ENCODE assay signal across 8 cellular contexts in genomic region chr12:6752931-6753771, GRCh38. TPM values are rescaled to one million over a fixed set of nuclear protein-coding genes. Genes with fewer than 3 reads are reported as not detected.
DNase-seq lines count a peak whose midpoint lies in the region; ATAC-seq and TF ChIP-seq lines count a peak whose summit lies in the region.

MLF2 (minus strand) TSS chr12:6753141; CDS start chr12:6752334, 807 bp downstream.

- H3K36me3 ChIP-seq in ascending aorta (peaks cover 31 to 32% of the 10 kb centered on the region in 2 donors), vagina (peaks cover 0 to 32% of the 10 kb centered on the region in 2 donors)

- H3K27me3 Mint-ChIP-seq in T-helper 2 cell treated with Interferon-gamma antibody and Interleukin-4, amounts not matched to agents 5 μg/mL and 100 μg/mL, for 36 hours (ENCODE audit: low read depth) = peaks cover 2% of the 10 kb centered on the region

- H3K4me3 ChIP-seq in ascending aorta (peak within 1 kb of the TSS; percentile 59 to 96), right cardiac atrium (ENCODE audit: low read length) (peak within 1 kb of the TSS; percentile 96), vagina (peak within 1 kb of the TSS; percentile 70 to 91)

- peak; percentile 88 for ATAC-seq in GM18502 (IDR thresholded peaks at IDR 0.05; ENCODE audit: poor library complexity, unreplicated experiment)
- peak; percentile 89 for ATAC-seq in HG02970 (IDR thresholded peaks at IDR 0.05; ENCODE audit: low FRiP score, unreplicated experiment)
- ATAC-seq in right cardiac atrium = peak; percentile 97

- TF ChIP-seq CTCF in ascending aorta (IDR thresholded peaks at IDR 0.05) (peak in 1 of 3 experiments; percentile 91), vagina (IDR thresholded peaks at IDR 0.05) (peak in 1 of 3 experiments; percentile 92)

- TF ChIP-seq POLR2A in vagina (IDR thresholded peaks at IDR 0.05) = peak; percentile 95 to 96

- DNase-seq in NCI-H1930 (lab: John Stamatoyannopoulos, UW) = peak; percentile 94 to 96
- peak; percentile 97 for DNase-seq in T-helper 2 cell treated with Interferon-gamma antibody and Interleukin-4, amounts not matched to agents 5 μg/mL and 100 μg/mL, for 36 hours (ENCODE audit: low spot score)
- peak; percentile 93 to 99 for DNase-seq in ascending aorta (ENCODE audit: low spot score in 2 of 2)
- peak; percentile 99 for DNase-seq in right cardiac atrium
- peak; percentile 97 for DNase-seq in putamen (ENCODE audit: low spot score)
- peak in 1 of 2 donors; percentile 99 for DNase-seq in vagina (ENCODE audit: extremely low spot score in 2 of 2)

- peak within 1 kb of the TSS; percentile 94 for H3K4me3 Mint-ChIP-seq in T-helper 2 cell treated with Interferon-gamma antibody and Interleukin-4, amounts not matched to agents 5 μg/mL and 100 μg/mL, for 36 hours

- H3K27ac Mint-ChIP-seq in T-helper 2 cell treated with Interferon-gamma antibody and Interleukin-4, amounts not matched to agents 5 μg/mL and 100 μg/mL, for 36 hours = peak within 1 kb of the TSS; percentile 98

- under 1% methylated on average over 61 of the region's 61 CpGs for WGBS in right cardiac atrium

- peaks cover 29% of the 10 kb centered on the region for H3K36me3 Mint-ChIP-seq in T-helper 2 cell treated with Interferon-gamma antibody and Interleukin-4, amounts not matched to agents 5 μg/mL and 100 μg/mL, for 36 hours (ENCODE audit: low read depth)

- H3K27ac ChIP-seq in ascending aorta (peak within 1 kb of the TSS; percentile 95 to 98), right cardiac atrium (ENCODE audit: low read length) (peak within 1 kb of the TSS; percentile 98), vagina (peak within 1 kb of the TSS; percentile 100)

- H3K9me3 ChIP-seq in ascending aorta (no peaks in the 10 kb centered on the region), right cardiac atrium (ENCODE audit: control insufficient read depth, low read length) (no peaks in the 10 kb centered on the region), vagina (no peaks in the 10 kb centered on the region)

- intact Hi-C loops in ascending aorta (cut with DNase I) (loop anchor here (1.0 to 2.0 kb wide), 6 partner anchors 11 to 90 kb away; partner anchors contain the start of genes COPS7A, ING4 and ZNF384), right cardiac atrium (cut with DNase I) (loop anchor here in 3 of 4 donors (5.0 to 10.0 kb wide), 2 partner anchors 72 to 74 kb away; partner anchors contain the start of genes P3H3 (in 3 of the 3) and GPR162 (in 2 of the 3)), vagina (cut with DNase I) (loop anchor here (5.0 to 10.0 kb wide), 2 partner anchors 74 to 548 kb away; partner anchors contain the start of genes CD9 and P3H3)

- H3K4me1 ChIP-seq in ascending aorta (peaks cover 7 to 9% of the 10 kb centered on the region in 2 donors), right cardiac atrium (ENCODE audit: control insufficient read depth, insufficient read depth, low read length) (no peaks in the 10 kb centered on the region), vagina (peaks cover 15% of the 10 kb centered on the region)

- H3K9me3 Mint-ChIP-seq in T-helper 2 cell treated with Interferon-gamma antibody and Interleukin-4, amounts not matched to agents 5 μg/mL and 100 μg/mL, for 36 hours = no peaks in the 10 kb centered on the region

- H3K27me3 ChIP-seq in ascending aorta = no peaks in the 10 kb centered on the region
- H3K27me3 ChIP-seq in right cardiac atrium (ENCODE audit: control insufficient read depth, insufficient read depth) = no peaks in the 10 kb centered on the region
- H3K27me3 ChIP-seq in vagina = no peaks in the 10 kb centered on the region

- H3K4me1 Mint-ChIP-seq in T-helper 2 cell treated with Interferon-gamma antibody and Interleukin-4, amounts not matched to agents 5 μg/mL and 100 μg/mL, for 36 hours (ENCODE audit: low read depth) = peaks cover 30% of the 10 kb centered on the region

RNA-seq across cellular contexts. Expression of gene MLF2, which starts in this region (rescaled TPM):
- total RNA-seq in ascending aorta (145 TPM), right cardiac atrium (100 to 1,000 TPM; 123 to 135 (median 130) TPM), vagina (150 TPM)
- 146 TPM for polyA plus RNA-seq in right cardiac atrium
